8 cellular contexts compared by ENCODE assay signal in the genomic region with DNA sequence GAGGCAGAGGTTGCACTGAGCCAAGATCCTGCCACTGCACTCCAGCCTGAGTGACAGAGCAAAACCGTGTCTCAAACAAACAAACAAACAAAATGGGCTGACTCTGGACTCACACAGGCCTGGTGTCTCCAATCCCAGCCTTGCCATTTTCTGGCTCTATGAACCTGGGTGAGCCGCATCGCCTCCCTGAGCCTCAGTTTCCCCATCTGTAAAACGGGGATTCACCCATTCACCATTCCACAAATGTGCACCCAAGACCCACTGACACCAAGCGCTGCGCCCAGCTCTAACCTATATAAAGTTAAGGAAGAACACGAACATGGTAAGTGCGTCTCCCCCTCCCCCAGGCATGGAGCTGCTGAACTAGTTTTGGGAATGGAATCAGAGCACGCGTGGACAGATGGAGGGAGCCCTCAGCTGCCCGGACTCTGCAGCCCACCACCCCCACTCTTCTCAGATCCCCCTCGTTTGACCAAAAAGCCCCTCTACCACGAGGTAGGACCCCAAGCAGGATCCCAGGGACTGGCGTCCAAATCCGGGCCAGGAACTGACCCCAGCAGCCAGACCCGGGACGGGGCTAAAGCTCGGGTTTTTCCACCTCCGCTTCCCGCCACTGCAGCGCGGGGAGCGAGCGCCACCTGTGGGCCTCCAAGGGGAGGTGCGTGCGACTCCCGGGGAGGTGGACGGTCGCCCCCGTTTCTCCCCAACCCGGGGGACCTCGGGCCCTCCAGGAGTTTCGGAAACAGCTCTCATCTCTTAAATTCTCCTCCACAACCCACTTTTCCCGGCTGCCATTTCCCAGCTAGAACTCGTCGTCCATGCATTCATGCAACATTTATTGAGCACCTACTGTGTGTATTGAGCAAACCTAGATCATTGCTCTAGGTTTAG. TPM values are rescaled to one million over a fixed set of nuclear protein-coding genes. Genes with fewer than 3 reads are reported as not detected.
A peak's percentile ranks its signal among the peaks of the same experiment; 100 is the strongest.
DNase-seq lines count a peak whose midpoint lies in the region; ATAC-seq and TF ChIP-seq lines count a peak whose summit lies in the region.

No MANE protein-coding gene starts in this region.

- H3K9ac ChIP-seq in skeletal muscle tissue (ENCODE audit: low read depth in 1 of 3, low read length in 3 of 3): peak overlapping the region in 2 of 3 donors; percentile 50 to 52

- H3K36me3 ChIP-seq in skeletal muscle tissue (ENCODE audit: control insufficient read depth in 3 of 3, insufficient read depth in 3 of 3, low read length in 3 of 3): no peaks in the 10 kb centered on the region

- no peak overlapping the region for H3K27ac ChIP-seq in HL-60 (replicated peaks)
- H3K27ac ChIP-seq in skeletal muscle tissue (ENCODE audit: low read depth, low read length): no peak overlapping the region

- H3K27me3 ChIP-seq in HL-60 (ENCODE audit: insufficient read depth, poor library complexity, severe bottlenecking) (no peaks in the 10 kb centered on the region), skeletal muscle tissue (ENCODE audit: control insufficient read depth in 3 of 3, insufficient read depth in 3 of 3, low read length in 3 of 3) (peaks cover 17 to 22% (median 20%) of the 10 kb centered on the region in 3 donors)

- no peak overlapping the region for H3K4me3 ChIP-seq in HL-60 (replicated peaks; ENCODE audit: insufficient read depth, low read length)
- H3K4me3 ChIP-seq in skeletal muscle tissue (ENCODE audit: low read length in 3 of 3): peak overlapping the region in 2 of 3 donors; percentile 38

- ATAC-seq in HG03457 (IDR thresholded peaks at IDR 0.05; ENCODE audit: unreplicated experiment) (no peak), HG03135 (IDR thresholded peaks at IDR 0.05; ENCODE audit: unreplicated experiment) (no peak)

- TF ChIP-seq CTCF in HL-60 (IDR thresholded peaks at IDR 0.05; ENCODE audit: insufficient read depth, low read length): peak; percentile 90

- H3K4me1 ChIP-seq in skeletal muscle tissue (ENCODE audit: control insufficient read depth in 3 of 3, insufficient read depth in 3 of 3, low read length in 3 of 3): peaks cover 0 to 5% (median 0%) of the 10 kb centered on the region in 3 donors

- DNase-seq in CD1c-positive myeloid dendritic cell (ENCODE audit: extremely low spot score) (peak; percentile 76), HL-60 (ENCODE audit: low read depth in 1 of 2, low spot score in 1 of 2) (peak in 1 of 2 experiments; percentile 54), T follicular helper cell (ENCODE audit: low read depth) (peak; percentile 47), anterior cingulate cortex (lab: John Stamatoyannopoulos, UW) (peak in 47 of 58 donors; percentile 3 to 66 (median 22)), hypothalamus (lab: John Stamatoyannopoulos, UW) (peak in 41 of 51 donors; percentile 3 to 68 (median 26))

- H3K9me3 ChIP-seq in skeletal muscle tissue (ENCODE audit: control insufficient read depth in 3 of 3, low read length in 3 of 3): no peaks in the 10 kb centered on the region

RNA-seq across cellular contexts. Expression of a gene that starts 33.0 kb away (rescaled TPM):
- total RNA-seq in skeletal muscle tissue: 32.4 TPM
